In the genomic region with DNA sequence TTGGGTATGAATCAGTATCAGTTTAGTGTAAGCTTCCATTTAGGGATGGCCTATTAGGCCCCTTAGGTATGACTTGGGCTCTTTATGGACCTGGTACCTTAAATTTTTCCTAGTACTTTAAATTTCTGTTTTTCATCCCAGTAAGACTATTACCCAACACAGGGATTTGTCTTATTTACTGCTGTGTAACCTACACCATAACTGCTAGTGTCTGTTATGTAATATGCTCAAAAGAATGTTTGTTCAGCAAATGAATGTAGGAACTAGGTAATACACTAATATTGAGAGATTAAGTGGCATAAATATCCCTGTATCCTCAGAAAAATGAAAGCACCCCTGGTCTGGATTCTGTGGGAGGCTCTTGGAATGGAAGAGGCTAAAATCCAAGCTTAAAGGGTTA, we compare ENCODE assay signal across 17 cellular contexts.
DNase-seq lines count a peak whose midpoint lies in the region; ATAC-seq and TF ChIP-seq lines count a peak whose summit lies in the region.
"Had no signal": no experiment of that assay in that cellular context is flagged by ENCODE, and none has a peak within 500 bp of the region (broad histone marks: within the 10 kb centered on the region; RNA-seq: fewer than 3 reads in every experiment).

No MANE protein-coding gene starts in this region.

- H3K27me3 ChIP-seq in heart left ventricle (no peaks in the 10 kb centered on the region), WERI-Rb-1 (ENCODE audit: insufficient read depth, low read depth, severe bottlenecking) (no peaks in the 10 kb centered on the region)
- H3K27me3 ChIP-seq: BE2C had no signal

- H3K9me3 ChIP-seq in heart left ventricle (no peaks in the 10 kb centered on the region), WERI-Rb-1 (ENCODE audit: severe bottlenecking) (no peaks in the 10 kb centered on the region)
- H3K9me3 ChIP-seq: A549, BE2C had no signal

- H3K27ac Mint-ChIP-seq in glutamatergic neuron (ENCODE audit: unreplicated experiment) = peak overlapping the region; percentile 60
- H3K27ac Mint-ChIP-seq: CD4-positive, alpha-beta memory T cell; HFFc6 had no signal

- DNase-seq in heart left ventricle (no peak), Right ventricle myocardium inferior (ENCODE audit: missing footprints) (no peak), HuH-7 (ENCODE audit: low spot score) (peak; percentile 11), WERI-Rb-1 (no peak), glutamatergic neuron (no peak), NCI-H1436 treated with DMSO at 0.1 percent for 48 hours (lab: John Stamatoyannopoulos, UW) (no peak), head of caudate nucleus (no peak)
- DNase-seq: BE2C; CD4-positive, alpha-beta memory T cell; DMS79 treated with DMSO at 0.1 percent for 48 hours; EL; HCEC 1CT; HFFc6; IMR-90 had no signal

- no peak overlapping the region for H3K4me3 Mint-ChIP-seq in glutamatergic neuron (ENCODE audit: unreplicated experiment)
- H3K4me3 Mint-ChIP-seq: CD4-positive, alpha-beta memory T cell; HFFc6 had no signal

- H3K4me1 Mint-ChIP-seq in glutamatergic neuron (ENCODE audit: low read depth, unreplicated experiment) = peaks cover 13% of the 10 kb centered on the region
- H3K4me1 Mint-ChIP-seq: CD4-positive, alpha-beta memory T cell had no signal

- H3K27me3 Mint-ChIP-seq in glutamatergic neuron (ENCODE audit: unreplicated experiment) = peaks cover 1% of the 10 kb centered on the region

- peak overlapping the region in 9 of 12 donors; percentile 38 to 96 (median 82) for H3K27ac ChIP-seq in heart left ventricle
- H3K27ac ChIP-seq in WERI-Rb-1 = 0 out of 2 replicates have a peak overlapping the region, but pooled peaks have one; percentile 26
- H3K27ac ChIP-seq: A549, C4-2B had no signal

- peaks cover 0 to 61% (median 0%) of the 10 kb centered on the region in 9 donors for H3K36me3 ChIP-seq in heart left ventricle
- H3K36me3 ChIP-seq in WERI-Rb-1 = no peaks in the 10 kb centered on the region; the same call in 1 of the 2 replicates
- H3K36me3 ChIP-seq: BE2C had no signal

- peaks cover 0 to 37% (median 13%) of the 10 kb centered on the region in 12 donors for H3K4me1 ChIP-seq in heart left ventricle
- H3K4me1 ChIP-seq: A549, BE2C had no signal

- ATAC-seq in heart left ventricle (no peak), Right ventricle myocardium inferior (no peak), GM18502 (IDR thresholded peaks at IDR 0.05; ENCODE audit: poor library complexity, unreplicated experiment) (no peak)
- ATAC-seq: A549 had no signal

- H3K36me3 Mint-ChIP-seq in glutamatergic neuron (ENCODE audit: unreplicated experiment) = no peaks in the 10 kb centered on the region
- H3K36me3 Mint-ChIP-seq: CD4-positive, alpha-beta memory T cell had no signal

- intact Hi-C loops in heart left ventricle (cut with DNase I) = no loop called here
- intact Hi-C loops in Right ventricle myocardium inferior (cut with DNase I) = no loop called here
- intact Hi-C loops in head of caudate nucleus (cut with DNase I) = no loop called here

- H3K4me3 ChIP-seq in heart left ventricle (peak overlapping the region in 8 of 12 donors; percentile 11 to 47 (median 28)), WERI-Rb-1 (ENCODE audit: low read depth, low read length) (no peak overlapping the region)
- H3K4me3 ChIP-seq: A549 had no signal

- no peak for TF ChIP-seq POLR2A in heart left ventricle (IDR thresholded peaks at IDR 0.05)

- H3K9me3 Mint-ChIP-seq in glutamatergic neuron (ENCODE audit: unreplicated experiment) = no peaks in the 10 kb centered on the region
- H3K9me3 Mint-ChIP-seq: CD4-positive, alpha-beta memory T cell had no signal

- TF ChIP-seq CTCF in heart left ventricle (IDR thresholded peaks at IDR 0.05) (no peak), WERI-Rb-1 (IDR thresholded peaks at IDR 0.05; ENCODE audit: low read depth, low read length) (no peak), glutamatergic neuron (IDR thresholded peaks at IDR 0.05; ENCODE audit: partially characterized antibody, unreplicated experiment) (no peak)
